23 cellular contexts compared by ENCODE assay signal in genomic region chr14:95299271-95299670, GRCh38. TPM values are rescaled to one million over a fixed set of nuclear protein-coding genes. Genes with fewer than 3 reads are reported as not detected.
A peak's percentile ranks its signal among the peaks of the same experiment; 100 is the strongest.
DNase-seq lines count a peak whose midpoint lies in the region; TF ChIP-seq lines count a peak whose summit lies in the region.
"Had no signal": no experiment of that assay in that cellular context is flagged by ENCODE, and none has a peak within 500 bp of the region (broad histone marks: within the 10 kb centered on the region; RNA-seq: fewer than 3 reads in every experiment).

No MANE protein-coding gene starts in this region.

- no peak overlapping the region; the same call in 1 of the 2 replicates for H2AFZ ChIP-seq in OCI-LY7 (ENCODE audit: low read length)

- H4K20me1 ChIP-seq in OCI-LY7 (ENCODE audit: insufficient read depth, low read length) = peaks cover 6% of the 10 kb centered on the region; the same call in 1 of the 2 replicates

- BruUV-seq in OCI-LY7 (replicated peaks; lab: Mats Ljungman, UMichigan) = no TSS peak

- CTCF ChIA-PET in OCI-LY7 (lab: Charles Lee; ENCODE audit: unreplicated experiment) = no interaction called here

- intact Hi-C loops in OCI-LY7 (cut with micrococcal nuclease; ENCODE audit: unreplicated experiment) = no loop called here

- no peak overlapping the region for H3K4me3 ChIP-seq in OCI-LY7 (ENCODE audit: low read depth, low read length, poor library complexity, severe bottlenecking)
- H3K4me3 ChIP-seq: adrenal gland, gastrocnemius medialis, GM12878, lung, mucosa of descending colon, skin epidermis, upper lobe of left lung had no signal

- no peaks in the 10 kb centered on the region for H3K79me2 ChIP-seq in OCI-LY7 (ENCODE audit: insufficient read depth, low read depth, low read length)

- POLR2A ChIA-PET in OCI-LY7 (lab: Charles Lee) = no interaction called here

- peaks cover 69% of the 10 kb centered on the region for H3K4me1 ChIP-seq in OCI-LY7 (ENCODE audit: insufficient read depth, low read length, poor library complexity, severe bottlenecking)
- H3K4me1 ChIP-seq: adrenal gland, gastrocnemius medialis, upper lobe of left lung had no signal

- H3K36me3 ChIP-seq in OCI-LY7 (ENCODE audit: insufficient read depth, low read length) = no peaks in the 10 kb centered on the region
- H3K36me3 ChIP-seq: adrenal gland, gastrocnemius medialis, upper lobe of left lung had no signal

- peak overlapping the region; percentile 69 for H3K4me2 ChIP-seq in OCI-LY7 (ENCODE audit: low read length)
- H3K4me2 ChIP-seq: SK-N-SH had no signal

- peak; percentile 20 for DNase-seq in NCI-H146 (lab: John Stamatoyannopoulos, UW)
- DNase-seq in NCI-H146 treated with DMSO at 0.1 percent for 48 hours (lab: John Stamatoyannopoulos, UW; ENCODE audit: unreplicated experiment) = no peak
- peak; percentile 86 for DNase-seq in COLO668 (lab: John Stamatoyannopoulos, UW; ENCODE audit: unreplicated experiment)
- DNase-seq in OCI-LY7 (ENCODE audit: low spot score) = peak; percentile 69
- peak; percentile 53 for DNase-seq in mesenteric fat pad (ENCODE audit: low spot score)
- no peak for DNase-seq in GF-D8 (lab: John Stamatoyannopoulos, UW)
- DNase-seq in Kasumi-1 (lab: John Stamatoyannopoulos, UW) = no peak
- no peak for DNase-seq in stimulated activated CD4-positive, alpha-beta T cell treated with anti-CD3 and anti-CD28 coated beads, Interleukin-2, amount 100 ng/mL, for 24 hours
- DNase-seq: activated CD4-positive, alpha-beta T cell treated with anti-CD3 and anti-CD28 coated beads, Interleukin-2, amount 50 U/mL, for 48 hours; activated naive CD4-positive, alpha-beta T cell treated with anti-CD3 and anti-CD28 coated beads, Interleukin-2, amount 10 ng/mL, durations not matched to agents 7 days and 5 days; adrenal gland; CD4-positive, alpha-beta T cell; gastrocnemius medialis; mucosa of descending colon; natural killer cell; NCI-H1092; NCI-H2081 treated with DMSO at 0.1 percent for 48 hours; SK-N-SH; stimulated activated naive B cell treated with anti-CD40 and anti-IgM and Interleukin-4, amounts not matched to agents 10 μg/mL and 1 μg/mL and 100 μg/mL, for 72 hours; upper lobe of left lung had no signal

- no peak overlapping the region for H3K27ac ChIP-seq in OCI-LY7 (ENCODE audit: low read depth, low read length, poor library complexity, severe bottlenecking)
- H3K27ac ChIP-seq: adrenal gland, skin epidermis, upper lobe of left lung had no signal

- peaks cover 8% of the 10 kb centered on the region; the same call in 1 of the 2 replicates for H3K9me3 ChIP-seq in OCI-LY7 (ENCODE audit: low read length)
- H3K9me3 ChIP-seq: adrenal gland, gastrocnemius medialis, mucosa of descending colon, SK-N-SH, upper lobe of left lung had no signal

- no peak for TF ChIP-seq CTCF in OCI-LY7 (conservative IDR thresholded peaks at IDR 0.05; ENCODE audit: low read length)

- H3K9me2 ChIP-seq in OCI-LY7 (ENCODE audit: insufficient read depth, low read length) = no peaks in the 10 kb centered on the region
- H3K9me2 ChIP-seq: SK-N-SH had no signal

RNA-seq across cellular contexts. Expression of gene CLMN, which starts 20.4 kb away (rescaled TPM):
- 5.8 and 6.8 TPM in 2 replicates for total RNA-seq in OCI-LY7 (2014; rRNA removed; shearing (Covaris generic))
- total RNA-seq in OCI-LY7 (2022) (12.0 and 13.0 TPM in 2 replicates), mesenteric fat pad (47.4 TPM)

Comparison
In these comparisons a context has a peak if more than half of its experiments do, and no peak if none do; other contexts are left out.
1. DNase-seq: peak in NCI-H146 (single experiment), COLO668 (single experiment), OCI-LY7 (single experiment) and mesenteric fat pad (single experiment); none in NCI-H146 treated with DMSO at 0.1 percent for 48 hours (single experiment), GF-D8 (single experiment), Kasumi-1 (0 of 2) and stimulated activated CD4-positive, alpha-beta T cell treated with anti-CD3 and anti-CD28 coated beads, Interleukin-2, amount 100 ng/mL, for 24 hours (0 of 2).